In genomic region chr19:46860125-46860845, GRCh38 we compare ENCODE assay signal across 1 cellular context.
A peak's percentile ranks its signal among the peaks of the same experiment; 100 is the strongest.
TF ChIP-seq lines count a peak whose summit lies in the region.

No MANE protein-coding gene starts in this region.

TF ChIP-seq in HepG2, 621 proteins besides CTCF, POLR2A, EP300 and RAD21 (continued from another document and continues in another):
- TF ChIP-seq ZNF609 (CRISPR knock-in tag; IDR thresholded peaks at IDR 0.05; ENCODE audit: borderline replicate concordance) (peak; percentile 72), ZNF180 (CRISPR knock-in tag; IDR thresholded peaks at IDR 0.05; ENCODE audit: borderline replicate concordance, low read depth) (no peak), ZSCAN29 (CRISPR knock-in tag; conservative IDR thresholded peaks at IDR 0.05) (0 out of 2 replicates have a peak, but pooled peaks have one; percentile 47), ZNF776 (CRISPR knock-in tag; IDR thresholded peaks at IDR 0.05) (peak; percentile 80; the same call in 1 of the 2 replicates), NR2C2 (CRISPR knock-in tag; IDR thresholded peaks at IDR 0.05; ENCODE audit: borderline replicate concordance) (peak; percentile 64), HNRNPUL1 (IDR thresholded peaks at IDR 0.05; ENCODE audit: low read depth, low read length) (no peak), ZNF850 (CRISPR knock-in tag; conservative IDR thresholded peaks at IDR 0.05) (no peak), EED (CRISPR knock-in tag; IDR thresholded peaks at IDR 0.05) (peak; percentile 99), STAT6 (CRISPR knock-in tag; IDR thresholded peaks at IDR 0.05; ENCODE audit: borderline replicate concordance) (no peak; the same call in 1 of the 2 replicates), HOXA7 (CRISPR knock-in tag; IDR thresholded peaks at IDR 0.05) (no peak), PREB (CRISPR knock-in tag; IDR thresholded peaks at IDR 0.05) (no peak), REPIN1 (CRISPR knock-in tag; IDR thresholded peaks at IDR 0.05; ENCODE audit: borderline replicate concordance, low read depth) (peak; percentile 74), ZNF10 (CRISPR knock-in tag; IDR thresholded peaks at IDR 0.05; ENCODE audit: borderline replicate concordance, low read depth) (no peak), CEBPG (CRISPR knock-in tag; IDR thresholded peaks at IDR 0.05) (no peak), ZNF276 (CRISPR knock-in tag; IDR thresholded peaks at IDR 0.05; ENCODE audit: low read depth) (no peak), TCF7L2 (IDR thresholded peaks at IDR 0.05; ENCODE audit: low read depth, low read length) (no peak), HOXD1 (CRISPR knock-in tag; IDR thresholded peaks at IDR 0.05) (0 out of 2 replicates have a peak, but pooled peaks have one; percentile 47), FOXA1 (IDR thresholded peaks at IDR 0.05) (no peak), FOXA1 (CRISPR knock-in tag; IDR thresholded peaks at IDR 0.05) (0 out of 2 replicates have a peak, but pooled peaks have one; percentile 4), CEBPB (IDR thresholded peaks at IDR 0.05; ENCODE audit: borderline replicate concordance, low read depth, low read length) (no peak), ZNF7 (CRISPR knock-in tag; IDR thresholded peaks at IDR 0.05) (no peak), FLYWCH1 (CRISPR knock-in tag; IDR thresholded peaks at IDR 0.05) (no peak), GABPB1 (CRISPR knock-in tag; IDR thresholded peaks at IDR 0.05) (peak; percentile 81; the same call in 1 of the 2 replicates), GTF3A (CRISPR knock-in tag; conservative IDR thresholded peaks at IDR 0.05) (0 out of 2 replicates have a peak, but pooled peaks have one; percentile 78), ZBTB1 (CRISPR knock-in tag; IDR thresholded peaks at IDR 0.05; ENCODE audit: borderline replicate concordance) (no peak), GLI4 (CRISPR knock-in tag; IDR thresholded peaks at IDR 0.05; ENCODE audit: borderline replicate concordance) (no peak; the same call in 1 of the 2 replicates), ZNF746 (CRISPR knock-in tag; IDR thresholded peaks at IDR 0.05) (peak; percentile 8; the same call in 1 of the 2 replicates), RXRB (CRISPR knock-in tag; IDR thresholded peaks at IDR 0.05; ENCODE audit: borderline replicate concordance) (no peak), KAT8 (CRISPR knock-in tag; IDR thresholded peaks at IDR 0.05) (no peak; the same call in 1 of the 2 replicates), ZNF101 (CRISPR knock-in tag; IDR thresholded peaks at IDR 0.05; ENCODE audit: borderline replicate concordance, low read depth) (0 out of 2 replicates have a peak, but pooled peaks have one; percentile 86), BRCA1 (CRISPR knock-in tag; IDR thresholded peaks at IDR 0.05) (peak; percentile 91), GRHL1 (CRISPR knock-in tag; conservative IDR thresholded peaks at IDR 0.05) (no peak), NAIF1 (CRISPR knock-in tag; IDR thresholded peaks at IDR 0.05; ENCODE audit: borderline replicate concordance) (no peak; the same call in none of the 2 replicates), RXRA (CRISPR knock-in tag; IDR thresholded peaks at IDR 0.05) (no peak; the same call in 1 of the 2 replicates), NKX3-1 (CRISPR knock-in tag; IDR thresholded peaks at IDR 0.05) (peak; percentile 75), ZNF562 (CRISPR knock-in tag; IDR thresholded peaks at IDR 0.05; ENCODE audit: borderline replicate concordance) (no peak), SIN3A (IDR thresholded peaks at IDR 0.05; ENCODE audit: borderline replicate concordance, low read depth, low read length) (no peak), RARA (CRISPR knock-in tag; IDR thresholded peaks at IDR 0.05) (no peak), ERF (CRISPR knock-in tag; IDR thresholded peaks at IDR 0.05) (peak; percentile 93), SMYD3 (CRISPR knock-in tag; IDR thresholded peaks at IDR 0.05) (no peak)
- TF ChIP-seq, protein P1, sequence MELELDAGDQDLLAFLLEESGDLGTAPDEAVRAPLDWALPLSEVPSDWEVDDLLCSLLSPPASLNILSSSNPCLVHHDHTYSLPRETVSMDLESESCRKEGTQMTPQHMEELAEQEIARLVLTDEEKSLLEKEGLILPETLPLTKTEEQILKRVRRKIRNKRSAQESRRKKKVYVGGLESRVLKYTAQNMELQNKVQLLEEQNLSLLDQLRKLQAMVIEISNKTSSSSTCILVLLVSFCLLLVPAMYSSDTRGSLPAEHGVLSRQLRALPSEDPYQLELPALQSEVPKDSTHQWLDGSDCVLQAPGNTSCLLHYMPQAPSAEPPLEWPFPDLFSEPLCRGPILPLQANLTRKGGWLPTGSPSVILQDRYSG (CRISPR knock-in tag; IDR thresholded peaks at IDR 0.05): peak; percentile 69; the same call in 1 of the 2 replicates
- TF ChIP-seq, protein P2, sequence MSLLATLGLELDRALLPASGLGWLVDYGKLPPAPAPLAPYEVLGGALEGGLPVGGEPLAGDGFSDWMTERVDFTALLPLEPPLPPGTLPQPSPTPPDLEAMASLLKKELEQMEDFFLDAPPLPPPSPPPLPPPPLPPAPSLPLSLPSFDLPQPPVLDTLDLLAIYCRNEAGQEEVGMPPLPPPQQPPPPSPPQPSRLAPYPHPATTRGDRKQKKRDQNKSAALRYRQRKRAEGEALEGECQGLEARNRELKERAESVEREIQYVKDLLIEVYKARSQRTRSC (CRISPR knock-in tag; IDR thresholded peaks at IDR 0.05; ENCODE audit: low read depth): 0 out of 2 replicates have a peak, but pooled peaks have one; percentile 65
- TF ChIP-seq, protein P3, sequence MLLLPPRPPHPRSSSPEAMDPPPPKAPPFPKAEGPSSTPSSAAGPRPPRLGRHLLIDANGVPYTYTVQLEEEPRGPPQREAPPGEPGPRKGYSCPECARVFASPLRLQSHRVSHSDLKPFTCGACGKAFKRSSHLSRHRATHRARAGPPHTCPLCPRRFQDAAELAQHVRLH (CRISPR knock-in tag; IDR thresholded peaks at IDR 0.05; ENCODE audit: borderline replicate concordance, low read depth): no peak; the same call in 1 of the 2 replicates
- TF ChIP-seq, protein P4, sequence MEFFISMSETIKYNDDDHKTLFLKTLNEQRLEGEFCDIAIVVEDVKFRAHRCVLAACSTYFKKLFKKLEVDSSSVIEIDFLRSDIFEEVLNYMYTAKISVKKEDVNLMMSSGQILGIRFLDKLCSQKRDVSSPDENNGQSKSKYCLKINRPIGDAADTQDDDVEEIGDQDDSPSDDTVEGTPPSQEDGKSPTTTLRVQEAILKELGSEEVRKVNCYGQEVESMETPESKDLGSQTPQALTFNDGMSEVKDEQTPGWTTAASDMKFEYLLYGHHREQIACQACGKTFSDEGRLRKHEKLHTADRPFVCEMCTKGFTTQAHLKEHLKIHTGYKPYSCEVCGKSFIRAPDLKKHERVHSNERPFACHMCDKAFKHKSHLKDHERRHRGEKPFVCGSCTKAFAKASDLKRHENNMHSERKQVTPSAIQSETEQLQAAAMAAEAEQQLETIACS (CRISPR knock-in tag; IDR thresholded peaks at IDR 0.05): peak; percentile 93
- TF ChIP-seq, protein P5, sequence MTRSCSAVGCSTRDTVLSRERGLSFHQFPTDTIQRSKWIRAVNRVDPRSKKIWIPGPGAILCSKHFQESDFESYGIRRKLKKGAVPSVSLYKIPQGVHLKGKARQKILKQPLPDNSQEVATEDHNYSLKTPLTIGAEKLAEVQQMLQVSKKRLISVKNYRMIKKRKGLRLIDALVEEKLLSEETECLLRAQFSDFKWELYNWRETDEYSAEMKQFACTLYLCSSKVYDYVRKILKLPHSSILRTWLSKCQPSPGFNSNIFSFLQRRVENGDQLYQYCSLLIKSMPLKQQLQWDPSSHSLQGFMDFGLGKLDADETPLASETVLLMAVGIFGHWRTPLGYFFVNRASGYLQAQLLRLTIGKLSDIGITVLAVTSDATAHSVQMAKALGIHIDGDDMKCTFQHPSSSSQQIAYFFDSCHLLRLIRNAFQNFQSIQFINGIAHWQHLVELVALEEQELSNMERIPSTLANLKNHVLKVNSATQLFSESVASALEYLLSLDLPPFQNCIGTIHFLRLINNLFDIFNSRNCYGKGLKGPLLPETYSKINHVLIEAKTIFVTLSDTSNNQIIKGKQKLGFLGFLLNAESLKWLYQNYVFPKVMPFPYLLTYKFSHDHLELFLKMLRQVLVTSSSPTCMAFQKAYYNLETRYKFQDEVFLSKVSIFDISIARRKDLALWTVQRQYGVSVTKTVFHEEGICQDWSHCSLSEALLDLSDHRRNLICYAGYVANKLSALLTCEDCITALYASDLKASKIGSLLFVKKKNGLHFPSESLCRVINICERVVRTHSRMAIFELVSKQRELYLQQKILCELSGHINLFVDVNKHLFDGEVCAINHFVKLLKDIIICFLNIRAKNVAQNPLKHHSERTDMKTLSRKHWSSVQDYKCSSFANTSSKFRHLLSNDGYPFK (CRISPR knock-in tag; IDR thresholded peaks at IDR 0.05; ENCODE audit: borderline replicate concordance): peak; percentile 47; the same call in 1 of the 2 replicates
